Comparison of ENCODE assay signal across 1 cellular context in the genomic region with DNA sequence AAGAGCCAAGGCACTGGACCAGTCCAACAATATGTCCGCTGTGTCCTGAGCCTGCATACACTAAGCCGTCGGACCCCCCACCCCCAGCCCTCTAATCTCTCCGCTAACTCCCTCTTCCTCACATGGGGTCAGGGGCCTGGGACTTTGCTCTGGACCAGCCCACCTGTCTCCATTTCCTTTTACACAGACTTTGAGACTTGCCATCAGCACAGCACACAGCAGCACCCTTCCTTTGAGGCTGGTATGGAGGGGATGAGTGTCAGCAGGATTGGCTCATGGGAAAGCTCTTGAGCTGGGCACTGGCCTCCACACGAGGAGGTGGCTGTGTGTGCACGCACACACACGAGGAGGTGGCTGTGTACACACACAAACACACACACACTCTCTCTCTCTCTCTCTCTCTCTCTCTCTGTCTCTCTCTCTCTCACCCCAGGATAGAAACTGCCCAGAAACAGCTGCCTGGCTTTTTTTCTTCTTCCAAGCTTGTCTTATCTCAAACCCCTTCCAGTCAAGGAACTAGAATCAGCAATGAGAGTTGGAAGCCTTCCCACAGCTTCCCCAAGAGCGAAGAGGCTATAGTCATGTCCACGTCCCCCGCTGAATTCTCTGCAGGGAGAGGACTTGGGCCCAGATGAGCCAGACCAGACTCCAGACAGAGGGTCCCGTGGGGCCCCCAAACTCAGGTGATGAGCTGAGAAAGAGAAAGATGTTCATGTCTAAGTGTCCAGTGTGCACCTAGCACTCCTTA.
TF ChIP-seq lines count a peak whose summit lies in the region.

No MANE protein-coding gene starts in this region.

TF ChIP-seq in HepG2, 621 proteins besides CTCF, POLR2A, EP300 and RAD21 (continued from another document and continues in another):
- TF ChIP-seq, protein P1, sequence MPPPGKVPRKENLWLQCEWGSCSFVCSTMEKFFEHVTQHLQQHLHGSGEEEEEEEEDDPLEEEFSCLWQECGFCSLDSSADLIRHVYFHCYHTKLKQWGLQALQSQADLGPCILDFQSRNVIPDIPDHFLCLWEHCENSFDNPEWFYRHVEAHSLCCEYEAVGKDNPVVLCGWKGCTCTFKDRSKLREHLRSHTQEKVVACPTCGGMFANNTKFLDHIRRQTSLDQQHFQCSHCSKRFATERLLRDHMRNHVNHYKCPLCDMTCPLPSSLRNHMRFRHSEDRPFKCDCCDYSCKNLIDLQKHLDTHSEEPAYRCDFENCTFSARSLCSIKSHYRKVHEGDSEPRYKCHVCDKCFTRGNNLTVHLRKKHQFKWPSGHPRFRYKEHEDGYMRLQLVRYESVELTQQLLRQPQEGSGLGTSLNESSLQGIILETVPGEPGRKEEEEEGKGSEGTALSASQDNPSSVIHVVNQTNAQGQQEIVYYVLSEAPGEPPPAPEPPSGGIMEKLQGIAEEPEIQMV (CRISPR knock-in tag; IDR thresholded peaks at IDR 0.05; ENCODE audit: low read depth), result 0 out of 2 replicates have a peak, but pooled peaks have one; percentile 32
- peak; percentile 84; the same call in 1 of the 2 replicates for TF ChIP-seq ZNF670 (CRISPR knock-in tag; IDR thresholded peaks at IDR 0.05; ENCODE audit: borderline replicate concordance)
- peak; percentile 67; the same call in 1 of the 2 replicates for TF ChIP-seq SPEN (CRISPR knock-in tag; IDR thresholded peaks at IDR 0.05; ENCODE audit: low read depth)
- 0 out of 2 replicates have a peak, but pooled peaks have one; percentile 54 for TF ChIP-seq ZNF17 (CRISPR knock-in tag; IDR thresholded peaks at IDR 0.05)
- TF ChIP-seq HOXA3 (CRISPR knock-in tag; IDR thresholded peaks at IDR 0.05), result peak; percentile 56
- no peak for TF ChIP-seq SRY (CRISPR knock-in tag; IDR thresholded peaks at IDR 0.05)
- no peak for TF ChIP-seq ZNF567 (CRISPR knock-in tag; IDR thresholded peaks at IDR 0.05; ENCODE audit: borderline replicate concordance)
- 0 out of 2 replicates have a peak, but pooled peaks have one; percentile 16 for TF ChIP-seq PHF21A (CRISPR knock-in tag; IDR thresholded peaks at IDR 0.05)
- TF ChIP-seq YY1 (IDR thresholded peaks at IDR 0.05; ENCODE audit: insufficient read depth, insufficient replicate concordance, low read depth, low read length), result peak; percentile 74
- peak; percentile 99 for TF ChIP-seq ZBTB38 (CRISPR knock-in tag; IDR thresholded peaks at IDR 0.05)
- TF ChIP-seq FOXP1 (IDR thresholded peaks at IDR 0.05), result no peak
- 0 out of 2 replicates have a peak, but pooled peaks have one; percentile 35 for TF ChIP-seq FOXP1 (CRISPR knock-in tag; IDR thresholded peaks at IDR 0.05)
- TF ChIP-seq, protein P2, sequence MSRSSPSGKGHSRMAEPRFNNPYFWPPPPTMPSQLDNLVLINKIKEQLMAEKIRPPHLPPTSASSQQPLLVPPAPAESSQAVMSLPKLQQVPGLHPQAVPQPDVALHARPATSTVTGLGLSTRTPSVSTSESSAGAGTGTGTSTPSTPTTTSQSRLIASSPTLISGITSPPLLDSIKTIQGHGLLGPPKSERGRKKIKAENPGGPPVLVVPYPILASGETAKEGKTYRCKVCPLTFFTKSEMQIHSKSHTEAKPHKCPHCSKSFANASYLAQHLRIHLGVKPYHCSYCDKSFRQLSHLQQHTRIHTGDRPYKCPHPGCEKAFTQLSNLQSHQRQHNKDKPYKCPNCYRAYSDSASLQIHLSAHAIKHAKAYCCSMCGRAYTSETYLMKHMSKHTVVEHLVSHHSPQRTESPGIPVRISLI (CRISPR knock-in tag; IDR thresholded peaks at IDR 0.05; ENCODE audit: borderline replicate concordance), result peak; percentile 44; the same call in 1 of the 2 replicates
- peak; percentile 82 for TF ChIP-seq HNF4G (IDR thresholded peaks at IDR 0.05; ENCODE audit: borderline replicate concordance, low read depth, low read length)
- TF ChIP-seq HNF4G (CRISPR knock-in tag; IDR thresholded peaks at IDR 0.05; ENCODE audit: borderline replicate concordance, low read depth), result peak; percentile 59; the same call in 1 of the 2 replicates
- peak; percentile 35; the same call in 1 of the 2 replicates for TF ChIP-seq ELF3 (CRISPR knock-in tag; IDR thresholded peaks at IDR 0.05)
- TF ChIP-seq, protein P3, sequence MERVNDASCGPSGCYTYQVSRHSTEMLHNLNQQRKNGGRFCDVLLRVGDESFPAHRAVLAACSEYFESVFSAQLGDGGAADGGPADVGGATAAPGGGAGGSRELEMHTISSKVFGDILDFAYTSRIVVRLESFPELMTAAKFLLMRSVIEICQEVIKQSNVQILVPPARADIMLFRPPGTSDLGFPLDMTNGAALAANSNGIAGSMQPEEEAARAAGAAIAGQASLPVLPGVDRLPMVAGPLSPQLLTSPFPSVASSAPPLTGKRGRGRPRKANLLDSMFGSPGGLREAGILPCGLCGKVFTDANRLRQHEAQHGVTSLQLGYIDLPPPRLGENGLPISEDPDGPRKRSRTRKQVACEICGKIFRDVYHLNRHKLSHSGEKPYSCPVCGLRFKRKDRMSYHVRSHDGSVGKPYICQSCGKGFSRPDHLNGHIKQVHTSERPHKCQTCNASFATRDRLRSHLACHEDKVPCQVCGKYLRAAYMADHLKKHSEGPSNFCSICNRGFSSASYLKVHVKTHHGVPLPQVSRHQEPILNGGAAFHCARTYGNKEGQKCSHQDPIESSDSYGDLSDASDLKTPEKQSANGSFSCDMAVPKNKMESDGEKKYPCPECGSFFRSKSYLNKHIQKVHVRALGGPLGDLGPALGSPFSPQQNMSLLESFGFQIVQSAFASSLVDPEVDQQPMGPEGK (CRISPR knock-in tag; IDR thresholded peaks at IDR 0.05), result peak; percentile 57
- peak; percentile 23; the same call in 1 of the 2 replicates for TF ChIP-seq ETV5 (CRISPR knock-in tag; IDR thresholded peaks at IDR 0.05; ENCODE audit: borderline replicate concordance)
- TF ChIP-seq, protein P4, sequence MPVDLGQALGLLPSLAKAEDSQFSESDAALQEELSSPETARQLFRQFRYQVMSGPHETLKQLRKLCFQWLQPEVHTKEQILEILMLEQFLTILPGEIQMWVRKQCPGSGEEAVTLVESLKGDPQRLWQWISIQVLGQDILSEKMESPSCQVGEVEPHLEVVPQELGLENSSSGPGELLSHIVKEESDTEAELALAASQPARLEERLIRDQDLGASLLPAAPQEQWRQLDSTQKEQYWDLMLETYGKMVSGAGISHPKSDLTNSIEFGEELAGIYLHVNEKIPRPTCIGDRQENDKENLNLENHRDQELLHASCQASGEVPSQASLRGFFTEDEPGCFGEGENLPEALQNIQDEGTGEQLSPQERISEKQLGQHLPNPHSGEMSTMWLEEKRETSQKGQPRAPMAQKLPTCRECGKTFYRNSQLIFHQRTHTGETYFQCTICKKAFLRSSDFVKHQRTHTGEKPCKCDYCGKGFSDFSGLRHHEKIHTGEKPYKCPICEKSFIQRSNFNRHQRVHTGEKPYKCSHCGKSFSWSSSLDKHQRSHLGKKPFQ (CRISPR knock-in tag; IDR thresholded peaks at IDR 0.05; ENCODE audit: insufficient replicate concordance), result no peak
- TF ChIP-seq ZNF33B (CRISPR knock-in tag; IDR thresholded peaks at IDR 0.05), result peak; percentile 67; the same call in 1 of the 2 replicates
- peak; percentile 53; the same call in 1 of the 2 replicates for TF ChIP-seq ZNF441 (CRISPR knock-in tag; IDR thresholded peaks at IDR 0.05; ENCODE audit: borderline replicate concordance)
- TF ChIP-seq MTA1 (CRISPR knock-in tag; IDR thresholded peaks at IDR 0.05; ENCODE audit: borderline replicate concordance), result 0 out of 2 replicates have a peak, but pooled peaks have one; percentile 82
- TF ChIP-seq PITX1 (CRISPR knock-in tag; IDR thresholded peaks at IDR 0.05), result peak; percentile 90
- 0 out of 2 replicates have a peak, but pooled peaks have one; percentile 48 for TF ChIP-seq MIXL1 (CRISPR knock-in tag; IDR thresholded peaks at IDR 0.05)
- TF ChIP-seq ZNF331 (CRISPR knock-in tag; IDR thresholded peaks at IDR 0.05), result no peak
- peak; percentile 56 for TF ChIP-seq ZNF605 (CRISPR knock-in tag; IDR thresholded peaks at IDR 0.05)
- TF ChIP-seq MAZ (IDR thresholded peaks at IDR 0.05; ENCODE audit: borderline replicate concordance, low read depth, low read length), result peak; percentile 45; the same call in 1 of the 2 replicates
- TF ChIP-seq MAZ (CRISPR knock-in tag; IDR thresholded peaks at IDR 0.05; ENCODE audit: low read depth), result peak; percentile 32; the same call in 1 of the 2 replicates
- TF ChIP-seq, protein P5, sequence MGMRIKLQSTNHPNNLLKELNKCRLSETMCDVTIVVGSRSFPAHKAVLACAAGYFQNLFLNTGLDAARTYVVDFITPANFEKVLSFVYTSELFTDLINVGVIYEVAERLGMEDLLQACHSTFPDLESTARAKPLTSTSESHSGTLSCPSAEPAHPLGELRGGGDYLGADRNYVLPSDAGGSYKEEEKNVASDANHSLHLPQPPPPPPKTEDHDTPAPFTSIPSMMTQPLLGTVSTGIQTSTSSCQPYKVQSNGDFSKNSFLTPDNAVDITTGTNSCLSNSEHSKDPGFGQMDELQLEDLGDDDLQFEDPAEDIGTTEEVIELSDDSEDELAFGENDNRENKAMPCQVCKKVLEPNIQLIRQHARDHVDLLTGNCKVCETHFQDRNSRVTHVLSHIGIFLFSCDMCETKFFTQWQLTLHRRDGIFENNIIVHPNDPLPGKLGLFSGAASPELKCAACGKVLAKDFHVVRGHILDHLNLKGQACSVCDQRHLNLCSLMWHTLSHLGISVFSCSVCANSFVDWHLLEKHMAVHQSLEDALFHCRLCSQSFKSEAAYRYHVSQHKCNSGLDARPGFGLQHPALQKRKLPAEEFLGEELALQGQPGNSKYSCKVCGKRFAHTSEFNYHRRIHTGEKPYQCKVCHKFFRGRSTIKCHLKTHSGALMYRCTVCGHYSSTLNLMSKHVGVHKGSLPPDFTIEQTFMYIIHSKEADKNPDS (CRISPR knock-in tag; IDR thresholded peaks at IDR 0.05), result peak; percentile 72; the same call in 1 of the 2 replicates
- TF ChIP-seq ZMYM2 (CRISPR knock-in tag; IDR thresholded peaks at IDR 0.05), result peak; percentile 92
- no peak for TF ChIP-seq NFE2 (CRISPR knock-in tag; IDR thresholded peaks at IDR 0.05)
- TF ChIP-seq NONO (IDR thresholded peaks at IDR 0.05), result no peak
- peak; percentile 68 for TF ChIP-seq NONO (CRISPR knock-in tag; conservative IDR thresholded peaks at IDR 0.05)
- no peak for TF ChIP-seq MED8 (CRISPR knock-in tag; IDR thresholded peaks at IDR 0.05; ENCODE audit: insufficient replicate concordance)
- TF ChIP-seq CREM (IDR thresholded peaks at IDR 0.05), result peak; percentile 19; the same call in 1 of the 2 replicates
- TF ChIP-seq CREM (CRISPR knock-in tag; IDR thresholded peaks at IDR 0.05), result no peak
- no peak for TF ChIP-seq TCF7L2 (IDR thresholded peaks at IDR 0.05; ENCODE audit: low read depth, low read length)
- TF ChIP-seq, protein P6, sequence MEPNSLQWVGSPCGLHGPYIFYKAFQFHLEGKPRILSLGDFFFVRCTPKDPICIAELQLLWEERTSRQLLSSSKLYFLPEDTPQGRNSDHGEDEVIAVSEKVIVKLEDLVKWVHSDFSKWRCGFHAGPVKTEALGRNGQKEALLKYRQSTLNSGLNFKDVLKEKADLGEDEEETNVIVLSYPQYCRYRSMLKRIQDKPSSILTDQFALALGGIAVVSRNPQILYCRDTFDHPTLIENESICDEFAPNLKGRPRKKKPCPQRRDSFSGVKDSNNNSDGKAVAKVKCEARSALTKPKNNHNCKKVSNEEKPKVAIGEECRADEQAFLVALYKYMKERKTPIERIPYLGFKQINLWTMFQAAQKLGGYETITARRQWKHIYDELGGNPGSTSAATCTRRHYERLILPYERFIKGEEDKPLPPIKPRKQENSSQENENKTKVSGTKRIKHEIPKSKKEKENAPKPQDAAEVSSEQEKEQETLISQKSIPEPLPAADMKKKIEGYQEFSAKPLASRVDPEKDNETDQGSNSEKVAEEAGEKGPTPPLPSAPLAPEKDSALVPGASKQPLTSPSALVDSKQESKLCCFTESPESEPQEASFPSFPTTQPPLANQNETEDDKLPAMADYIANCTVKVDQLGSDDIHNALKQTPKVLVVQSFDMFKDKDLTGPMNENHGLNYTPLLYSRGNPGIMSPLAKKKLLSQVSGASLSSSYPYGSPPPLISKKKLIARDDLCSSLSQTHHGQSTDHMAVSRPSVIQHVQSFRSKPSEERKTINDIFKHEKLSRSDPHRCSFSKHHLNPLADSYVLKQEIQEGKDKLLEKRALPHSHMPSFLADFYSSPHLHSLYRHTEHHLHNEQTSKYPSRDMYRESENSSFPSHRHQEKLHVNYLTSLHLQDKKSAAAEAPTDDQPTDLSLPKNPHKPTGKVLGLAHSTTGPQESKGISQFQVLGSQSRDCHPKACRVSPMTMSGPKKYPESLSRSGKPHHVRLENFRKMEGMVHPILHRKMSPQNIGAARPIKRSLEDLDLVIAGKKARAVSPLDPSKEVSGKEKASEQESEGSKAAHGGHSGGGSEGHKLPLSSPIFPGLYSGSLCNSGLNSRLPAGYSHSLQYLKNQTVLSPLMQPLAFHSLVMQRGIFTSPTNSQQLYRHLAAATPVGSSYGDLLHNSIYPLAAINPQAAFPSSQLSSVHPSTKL (CRISPR knock-in tag; IDR thresholded peaks at IDR 0.05), result peak; percentile 14; the same call in 1 of the 2 replicates
- peak; percentile 31; the same call in 1 of the 2 replicates for TF ChIP-seq RXRB (CRISPR knock-in tag; IDR thresholded peaks at IDR 0.05; ENCODE audit: borderline replicate concordance)
- 0 out of 2 replicates have a peak, but pooled peaks have one; percentile 56 for TF ChIP-seq HES4 (CRISPR knock-in tag; IDR thresholded peaks at IDR 0.05; ENCODE audit: borderline replicate concordance)
- peak; percentile 14; the same call in 1 of the 2 replicates for TF ChIP-seq SOX13 (IDR thresholded peaks at IDR 0.05)
- no peak for TF ChIP-seq SOX13 (CRISPR knock-in tag; conservative IDR thresholded peaks at IDR 0.05 in 1 of 2, IDR thresholded peaks at IDR 0.05 in 1 of 2)
- TF ChIP-seq CEBPG (CRISPR knock-in tag; IDR thresholded peaks at IDR 0.05), result peak; percentile 18; the same call in 1 of the 2 replicates
- TF ChIP-seq TRIM24 (CRISPR knock-in tag; IDR thresholded peaks at IDR 0.05), result 0 out of 2 replicates have a peak, but pooled peaks have one; percentile 10
- TF ChIP-seq SOX6 (IDR thresholded peaks at IDR 0.05), result no peak
- TF ChIP-seq SOX6 (CRISPR knock-in tag; IDR thresholded peaks at IDR 0.05), result peak; percentile 57
- TF ChIP-seq, protein P7, sequence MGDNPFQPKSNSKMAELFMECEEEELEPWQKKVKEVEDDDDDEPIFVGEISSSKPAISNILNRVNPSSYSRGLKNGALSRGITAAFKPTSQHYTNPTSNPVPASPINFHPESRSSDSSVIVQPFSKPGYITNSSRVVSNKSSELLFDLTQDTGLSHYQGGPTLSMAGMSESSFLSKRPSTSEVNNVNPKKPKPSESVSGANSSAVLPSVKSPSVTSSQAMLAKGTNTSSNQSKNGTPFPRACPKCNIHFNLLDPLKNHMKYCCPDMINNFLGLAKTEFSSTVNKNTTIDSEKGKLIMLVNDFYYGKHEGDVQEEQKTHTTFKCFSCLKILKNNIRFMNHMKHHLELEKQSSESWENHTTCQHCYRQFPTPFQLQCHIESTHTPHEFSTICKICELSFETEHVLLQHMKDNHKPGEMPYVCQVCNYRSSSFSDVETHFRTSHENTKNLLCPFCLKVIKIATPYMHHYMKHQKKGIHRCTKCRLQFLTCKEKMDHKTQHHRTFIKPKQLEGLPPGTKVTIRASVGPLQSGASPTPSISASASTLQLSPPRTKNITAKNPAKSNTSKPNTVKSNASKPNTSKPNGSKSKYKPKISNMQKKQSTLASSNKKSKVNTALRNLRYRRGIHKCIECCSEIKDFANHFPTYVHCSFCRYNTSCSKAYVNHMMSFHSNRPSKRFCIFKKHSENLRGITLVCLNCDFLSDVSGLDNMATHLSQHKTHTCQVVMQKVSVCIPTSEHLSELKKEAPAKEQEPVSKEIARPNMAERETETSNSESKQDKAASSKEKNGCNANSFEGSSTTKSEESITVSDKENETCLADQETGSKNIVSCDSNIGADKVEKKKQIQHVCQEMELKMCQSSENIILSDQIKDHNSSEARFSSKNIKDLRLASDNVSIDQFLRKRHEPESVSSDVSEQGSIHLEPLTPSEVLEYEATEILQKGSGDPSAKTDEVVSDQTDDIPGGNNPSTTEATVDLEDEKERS (CRISPR knock-in tag; IDR thresholded peaks at IDR 0.05), result no peak
